11 cellular contexts compared by ENCODE assay signal in the genomic region with DNA sequence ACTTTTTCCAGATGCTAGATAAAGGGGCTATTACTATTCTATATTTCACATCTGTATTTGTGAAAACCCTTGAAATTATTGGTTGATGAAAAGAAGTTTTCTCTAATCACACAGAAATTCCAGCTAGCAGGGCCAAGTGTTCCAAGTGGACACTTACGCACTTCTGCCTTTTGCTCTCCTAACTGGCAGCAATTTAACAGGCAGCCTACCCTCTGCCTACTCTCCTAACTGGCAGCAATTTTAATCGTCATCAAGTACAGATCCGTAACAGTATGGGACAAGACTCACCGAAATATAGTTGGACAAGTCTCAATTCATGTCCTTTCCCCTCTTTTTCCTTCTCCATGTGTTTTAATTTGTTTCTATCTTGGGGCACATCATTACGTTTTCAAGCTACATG. TPM values are rescaled to one million over a fixed set of nuclear protein-coding genes. Genes with fewer than 3 reads are reported as not detected.
"Had no signal": no experiment of that assay in that cellular context is flagged by ENCODE, and none has a peak within 500 bp of the region (broad histone marks: within the 10 kb centered on the region; RNA-seq: fewer than 3 reads in every experiment).

No MANE protein-coding gene starts in this region.

- H3K27ac ChIP-seq: GM23248 had no signal

- H3K9me3 ChIP-seq: HAP-1 had no signal

- DNase-seq: GM23248, GOT3, H7, H9, HCEC 1CT, HFFc6 had no signal

- H3K4me1 ChIP-seq: HAP-1 had no signal

- H3K27ac Mint-ChIP-seq: H9, HFFc6 had no signal

- H3K4me3 ChIP-seq: GM23248, HAP-1 had no signal

- H2AFZ ChIP-seq: GM23248 had no signal

- H3K4me3 Mint-ChIP-seq: H9, HFFc6 had no signal

- FAIRE-seq: H54 had no signal

- H3K36me3 ChIP-seq: HAP-1 had no signal

- H3K9ac ChIP-seq: GM23248 had no signal

- H3K9me3 Mint-ChIP-seq: HFFc6 had no signal

- ATAC-seq: HCT116 had no signal

RNA-seq across cellular contexts. Expression of gene LRRC30, which starts 12.1 kb away (rescaled TPM):
- total RNA-seq: GM23248, H1, H4, H7, H9, HFFc6 had no signal
- polyA plus RNA-seq: GM23248, H1 had no signal
